Comparison of ENCODE assay signal across 35 cellular contexts in the genomic region with DNA sequence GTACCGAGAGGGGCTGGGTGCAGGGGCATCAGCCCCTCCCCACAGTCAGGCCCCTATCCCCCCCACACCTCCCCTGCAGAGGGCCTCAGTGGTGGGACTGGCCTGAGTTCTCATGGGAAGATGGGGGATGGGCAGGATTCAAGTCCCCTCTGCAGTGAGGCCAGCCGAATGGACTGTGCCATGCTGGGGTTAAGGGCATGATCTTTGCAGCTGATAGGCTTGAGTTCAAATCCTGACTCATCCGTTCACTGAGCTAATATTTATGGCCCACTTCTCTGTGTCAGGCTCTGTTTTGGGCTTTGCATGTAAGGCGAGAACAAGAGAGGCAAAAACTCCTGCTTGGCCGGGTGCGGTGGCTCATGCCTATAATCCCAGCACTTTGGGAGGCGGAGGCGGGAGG. TPM values are rescaled to one million over a fixed set of nuclear protein-coding genes. Genes with fewer than 3 reads are reported as not detected.
"Had no signal": no experiment of that assay in that cellular context is flagged by ENCODE, and none has a peak within 500 bp of the region (broad histone marks: within the 10 kb centered on the region; RNA-seq: fewer than 3 reads in every experiment).

No MANE protein-coding gene starts in this region.

- H3K4me3 Mint-ChIP-seq: activated CD4-positive, alpha-beta T cell treated with anti-CD3 and anti-CD28 coated beads, Interleukin-2, amount 10 ng/mL, durations not matched to agents 24 days and 14 days; activated CD8-positive, alpha-beta T cell treated with anti-CD3 and anti-CD28 coated beads for 36 hours; activated naive CD8-positive, alpha-beta T cell treated with anti-CD3 and anti-CD28 coated beads for 36 hours; activated T-cell treated with anti-CD3 and anti-CD28 coated beads, Interleukin-2, amount 50 U/mL, for 72 hours; activated T-helper 17 cell treated with anti-CD3 and anti-CD28 coated beads, Interleukin-2, amount 50 U/mL, for 72 hours; central memory CD8-positive, alpha-beta T cell had no signal

- H3K27me3 ChIP-seq: ascending aorta, cardiac muscle cell, SJCRH30 had no signal

- H3K9me3 Mint-ChIP-seq: activated CD4-positive, alpha-beta T cell treated with anti-CD3 and anti-CD28 coated beads, Interleukin-2, amount 10 ng/mL, durations not matched to agents 24 days and 14 days; activated CD8-positive, alpha-beta T cell treated with anti-CD3 and anti-CD28 coated beads for 36 hours; activated naive CD8-positive, alpha-beta T cell treated with anti-CD3 and anti-CD28 coated beads for 36 hours; activated T-cell treated with anti-CD3 and anti-CD28 coated beads, Interleukin-2, amount 50 U/mL, for 72 hours; activated T-helper 17 cell treated with anti-CD3 and anti-CD28 coated beads, Interleukin-2, amount 50 U/mL, for 72 hours; central memory CD8-positive, alpha-beta T cell had no signal

- H3K27ac ChIP-seq: ascending aorta, cardiac muscle cell, SJCRH30, SK-N-MC had no signal

- H3K9me3 ChIP-seq: ascending aorta, SJCRH30 had no signal

- ATAC-seq: activated CD8-positive, alpha-beta T cell treated with anti-CD3 and anti-CD28 coated beads for 36 hours; activated T-cell treated with anti-CD3 and anti-CD28 coated beads, Interleukin-2, amount 50 U/mL, for 72 hours; activated T-helper 17 cell treated with anti-CD3 and anti-CD28 coated beads, Interleukin-2, amount 50 U/mL, for 72 hours; Panc1 had no signal

- H3K27me3 Mint-ChIP-seq: activated CD4-positive, alpha-beta T cell treated with anti-CD3 and anti-CD28 coated beads, Interleukin-2, amount 10 ng/mL, durations not matched to agents 24 days and 14 days; activated CD8-positive, alpha-beta T cell treated with anti-CD3 and anti-CD28 coated beads for 36 hours; activated naive CD8-positive, alpha-beta T cell treated with anti-CD3 and anti-CD28 coated beads for 36 hours; activated T-helper 17 cell treated with anti-CD3 and anti-CD28 coated beads, Interleukin-2, amount 50 U/mL, for 72 hours; central memory CD8-positive, alpha-beta T cell had no signal

- H3K27ac Mint-ChIP-seq: activated CD4-positive, alpha-beta T cell treated with anti-CD3 and anti-CD28 coated beads, Interleukin-2, amount 10 ng/mL, durations not matched to agents 24 days and 14 days; activated CD8-positive, alpha-beta T cell treated with anti-CD3 and anti-CD28 coated beads for 36 hours; activated naive CD8-positive, alpha-beta T cell treated with anti-CD3 and anti-CD28 coated beads for 36 hours; activated T-cell treated with anti-CD3 and anti-CD28 coated beads, Interleukin-2, amount 50 U/mL, for 72 hours; activated T-helper 17 cell treated with anti-CD3 and anti-CD28 coated beads, Interleukin-2, amount 50 U/mL, for 72 hours had no signal

- H3K4me1 Mint-ChIP-seq: activated CD4-positive, alpha-beta T cell treated with anti-CD3 and anti-CD28 coated beads, Interleukin-2, amount 10 ng/mL, durations not matched to agents 24 days and 14 days; activated naive CD8-positive, alpha-beta T cell treated with anti-CD3 and anti-CD28 coated beads for 36 hours; activated T-helper 17 cell treated with anti-CD3 and anti-CD28 coated beads, Interleukin-2, amount 50 U/mL, for 72 hours had no signal

- H3K36me3 ChIP-seq: SJCRH30 had no signal

- H3K4me3 ChIP-seq: ascending aorta, cardiac muscle cell, SJCRH30, SK-N-MC had no signal

- H3K4me1 ChIP-seq: ascending aorta, SJCRH30 had no signal

- DNase-seq: activated CD4-positive, alpha-beta T cell treated with anti-CD3 and anti-CD28 coated beads, Interleukin-2, amount 10 ng/mL, durations not matched to agents 24 days and 14 days; activated CD4-positive, alpha-beta T cell treated with anti-CD3 and anti-CD28 coated beads, Interleukin-2, amount 50 U/mL, for 4 hours; activated CD8-positive, alpha-beta T cell treated with anti-CD3 and anti-CD28 coated beads for 36 hours; activated effector memory CD4-positive, alpha-beta T cell treated with anti-CD3 and anti-CD28 coated beads, Interleukin-2, amount 50 U/mL, for 16 hours; activated naive CD4-positive, alpha-beta T cell; activated naive CD4-positive, alpha-beta T cell treated with anti-CD3 and anti-CD28 coated beads, Interleukin-2, amount 50 U/mL, for 16 hours; activated naive CD8-positive, alpha-beta T cell treated with anti-CD3 and anti-CD28 coated beads for 36 hours; activated T-cell treated with anti-CD3 and anti-CD28 coated beads, Interleukin-2, amount 50 U/mL, for 1 hour; activated T-cell treated with anti-CD3 and anti-CD28 coated beads, Interleukin-2, amount 50 U/mL, for 72 hours; amniotic stem cell; NCI-H1092 treated with DMSO at 0.1 percent for 48 hours; NCI-H1417; NCI-H146; NCI-H187; NCI-H2029 treated with DMSO at 0.1 percent for 48 hours; NCI-H2171 treated with DMSO at 0.1 percent for 48 hours; NCI-H2227 treated with DMSO at 0.1 percent for 48 hours; NCI-H446 treated with DMSO at 0.1 percent for 48 hours; NCI-H524; NCI-H69; NCI-H82; SHP77; SJCRH30; T1000 had no signal

RNA-seq across cellular contexts. Expression of gene EXOC3L2, which starts 26.5 kb away (rescaled TPM):
- total RNA-seq: activated CD4-positive, alpha-beta T cell treated with anti-CD3 and anti-CD28 coated beads, Interleukin-2, amount 10 ng/mL, durations not matched to agents 24 days and 14 days; activated CD8-positive, alpha-beta memory T cell treated with anti-CD3 and anti-CD28 coated beads for 36 hours; activated CD8-positive, alpha-beta T cell treated with anti-CD3 and anti-CD28 coated beads for 36 hours; activated naive CD8-positive, alpha-beta T cell treated with anti-CD3 and anti-CD28 coated beads for 36 hours; activated T-cell treated with anti-CD3 and anti-CD28 coated beads, Interleukin-2, amount 50 U/mL, for 72 hours; activated T-helper 17 cell treated with anti-CD3 and anti-CD28 coated beads, Interleukin-2, amount 50 U/mL, for 72 hours; M059J; RPMI7951; SJCRH30; T-helper 1 cell treated with Interleukin-12 subunit alpha and Interleukin-12 subunit beta and Interleukin-4 antibody, amounts not matched to agents 30 ng/mL and 1 ng/mL, for 36 hours; T-helper 2 cell treated with Interferon-gamma antibody and Interleukin-4, amounts not matched to agents 100 ng/mL and 5 ng/mL, for 36 hours had no signal

RNA-seq across cellular contexts. Expression of gene CKM, which starts 51.0 kb away (rescaled TPM):
- total RNA-seq: activated CD4-positive, alpha-beta T cell treated with anti-CD3 and anti-CD28 coated beads, Interleukin-2, amount 10 ng/mL, durations not matched to agents 24 days and 14 days; activated CD8-positive, alpha-beta memory T cell treated with anti-CD3 and anti-CD28 coated beads for 36 hours; activated CD8-positive, alpha-beta T cell treated with anti-CD3 and anti-CD28 coated beads for 36 hours; activated naive CD8-positive, alpha-beta T cell treated with anti-CD3 and anti-CD28 coated beads for 36 hours; activated T-cell treated with anti-CD3 and anti-CD28 coated beads, Interleukin-2, amount 50 U/mL, for 72 hours; activated T-helper 17 cell treated with anti-CD3 and anti-CD28 coated beads, Interleukin-2, amount 50 U/mL, for 72 hours; ascending aorta; M059J; T-helper 1 cell treated with Interleukin-12 subunit alpha and Interleukin-12 subunit beta and Interleukin-4 antibody, amounts not matched to agents 30 ng/mL and 1 ng/mL, for 36 hours; T-helper 2 cell treated with Interferon-gamma antibody and Interleukin-4, amounts not matched to agents 100 ng/mL and 5 ng/mL, for 36 hours had no signal
